ENCODE assay signal across 16 cellular contexts in the genomic region with DNA sequence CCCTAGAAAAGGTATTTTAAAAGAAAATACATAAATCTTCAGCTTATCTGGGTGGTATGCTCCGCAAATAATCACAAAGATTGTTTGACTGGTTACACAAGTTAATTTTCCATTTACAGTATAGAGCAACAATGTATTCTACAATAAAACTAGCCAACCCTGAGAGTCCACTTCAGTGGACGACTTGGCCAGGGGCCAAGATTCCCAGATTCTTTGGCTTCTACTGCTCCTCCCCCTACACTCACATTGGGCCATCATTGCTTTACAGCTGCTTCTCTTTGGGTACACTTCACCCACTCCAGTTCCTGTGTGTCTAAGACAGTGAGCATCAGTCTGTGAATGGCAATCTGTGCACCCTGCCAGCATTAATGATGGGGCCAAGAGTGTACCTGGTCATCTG. TPM values are rescaled to one million over a fixed set of nuclear protein-coding genes. Genes with fewer than 3 reads are reported as not detected.
DNase-seq lines count a peak whose midpoint lies in the region; ATAC-seq and TF ChIP-seq lines count a peak whose summit lies in the region.
"Had no signal": no experiment of that assay in that cellular context is flagged by ENCODE, and none has a peak within 500 bp of the region (broad histone marks: within the 10 kb centered on the region; RNA-seq: fewer than 3 reads in every experiment).

No MANE protein-coding gene starts in this region.

- H3K36me3 ChIP-seq in gastroesophageal sphincter (peaks cover 0 to 11% of the 10 kb centered on the region in 2 donors), sigmoid colon (peaks cover 0 to 6% (median under 1%) of the 10 kb centered on the region in 4 donors)
- H3K36me3 ChIP-seq in CD8-positive, alpha-beta T cell (ENCODE audit: insufficient read depth, low read length): no peaks in the 10 kb centered on the region

- H3K27me3 Mint-ChIP-seq in CD8-positive, alpha-beta T cell (ENCODE audit: low read depth): peaks cover 5% of the 10 kb centered on the region

- TF ChIP-seq POLR2A in gastroesophageal sphincter (IDR thresholded peaks at IDR 0.05) (no peak), sigmoid colon (IDR thresholded peaks at IDR 0.05) (peak in 1 of 2 donors; percentile 4)

- H3K9me3 ChIP-seq in gastroesophageal sphincter (peaks cover 0 to 5% (median 0%) of the 10 kb centered on the region in 3 donors), sigmoid colon (peaks cover 0 to 2% (median under 1%) of the 10 kb centered on the region in 4 donors)
- no peaks in the 10 kb centered on the region for H3K9me3 ChIP-seq in CD8-positive, alpha-beta T cell (ENCODE audit: low read length)
- H3K9me3 ChIP-seq: A549, esophagus squamous epithelium had no signal

- H3K4me1 ChIP-seq in gastroesophageal sphincter (peaks cover 3 to 96% (median 6%) of the 10 kb centered on the region in 3 donors), sigmoid colon (peaks cover 0 to 89% (median 77%) of the 10 kb centered on the region in 4 donors)
- no peaks in the 10 kb centered on the region for H3K4me1 ChIP-seq in CD8-positive, alpha-beta T cell (ENCODE audit: insufficient read depth, low read length)

- H3K36me3 Mint-ChIP-seq in CD8-positive, alpha-beta T cell: no peaks in the 10 kb centered on the region
- H3K36me3 Mint-ChIP-seq: stimulated activated memory B cell treated with anti-CD40 and anti-IgM and Interleukin-4, amounts not matched to agents 10 μg/mL and 1 μg/mL and 100 μg/mL, for 72 hours had no signal

- POLR2A ChIA-PET in CD8-positive, alpha-beta T cell (lab: Charles Lee): no interaction called here

- TF ChIP-seq CTCF in gastroesophageal sphincter (IDR thresholded peaks at IDR 0.05): no peak
- TF ChIP-seq CTCF in sigmoid colon (IDR thresholded peaks at IDR 0.05): no peak
- TF ChIP-seq CTCF in CD8-positive, alpha-beta T cell (IDR thresholded peaks at IDR 0.05): no peak

- H3K9me3 Mint-ChIP-seq in CD8-positive, alpha-beta T cell: no peaks in the 10 kb centered on the region

- 0 to 43% methylated on average over 1 to 2 of the region's 2 CpGs for WGBS in gastroesophageal sphincter (ENCODE audit: low coverage in 1 of 2), 2 donors
- WGBS in sigmoid colon, 2 donors: 30 to 60% methylated on average over 2 of the region's 2 CpGs

- DNase-seq in NCI-H2029 treated with DMSO at 0.1 percent for 48 hours (lab: John Stamatoyannopoulos, UW) (peak; percentile 73), NCI-H2029 (lab: John Stamatoyannopoulos, UW) (no peak), NCI-H2227 treated with DMSO at 0.1 percent for 48 hours (lab: John Stamatoyannopoulos, UW) (peak; percentile 74), sigmoid colon (no peak), C1 segment of cervical spinal cord (lab: John Stamatoyannopoulos, UW) (no peak), NCI-H1694 treated with DMSO at 0.1 percent for 48 hours (lab: John Stamatoyannopoulos, UW) (no peak)
- DNase-seq in CD8-positive, alpha-beta T cell: no peak
- DNase-seq: esophagus squamous epithelium, hippocampal formation, KBM-7, NCI-H146 had no signal

- no peak for ATAC-seq in gastroesophageal sphincter
- ATAC-seq in CD8-positive, alpha-beta T cell: no peak
- ATAC-seq: A549; GM23338; stimulated activated memory B cell treated with anti-CD40 and anti-IgM and Interleukin-4, amounts not matched to agents 10 μg/mL and 1 μg/mL and 100 μg/mL, for 72 hours had no signal

- H3K4me3 Mint-ChIP-seq in CD8-positive, alpha-beta T cell: no peak overlapping the region
- H3K4me3 Mint-ChIP-seq: GM23338; stimulated activated memory B cell treated with anti-CD40 and anti-IgM and Interleukin-4, amounts not matched to agents 10 μg/mL and 1 μg/mL and 100 μg/mL, for 72 hours had no signal

- intact Hi-C loops in sigmoid colon (cut with DNase I): no loop called here
- intact Hi-C loops in CD8-positive, alpha-beta T cell (cut with DNase I, micrococcal nuclease): no loop called here

- H3K4me1 Mint-ChIP-seq in CD8-positive, alpha-beta T cell (ENCODE audit: low read depth): no peaks in the 10 kb centered on the region
- H3K4me1 Mint-ChIP-seq: stimulated activated memory B cell treated with anti-CD40 and anti-IgM and Interleukin-4, amounts not matched to agents 10 μg/mL and 1 μg/mL and 100 μg/mL, for 72 hours had no signal

- no peaks in the 10 kb centered on the region for H3K27me3 ChIP-seq in gastroesophageal sphincter
- no peaks in the 10 kb centered on the region for H3K27me3 ChIP-seq in sigmoid colon
- H3K27me3 ChIP-seq in CD8-positive, alpha-beta T cell (ENCODE audit: insufficient read depth, low read length): no peaks in the 10 kb centered on the region
- H3K27me3 ChIP-seq: esophagus squamous epithelium had no signal

- TF ChIP-seq EP300 in gastroesophageal sphincter (IDR thresholded peaks at IDR 0.05) (no peak), sigmoid colon (IDR thresholded peaks at IDR 0.05) (no peak)

- no peak overlapping the region for H3K27ac Mint-ChIP-seq in CD8-positive, alpha-beta T cell
- H3K27ac Mint-ChIP-seq: GM23338; stimulated activated memory B cell treated with anti-CD40 and anti-IgM and Interleukin-4, amounts not matched to agents 10 μg/mL and 1 μg/mL and 100 μg/mL, for 72 hours had no signal

- CTCF ChIA-PET in CD8-positive, alpha-beta T cell (lab: Charles Lee): no interaction called here

- no peak overlapping the region for H3K4me3 ChIP-seq in gastroesophageal sphincter
- H3K4me3 ChIP-seq in sigmoid colon: no peak overlapping the region
- H3K4me3 ChIP-seq in CD8-positive, alpha-beta T cell (ENCODE audit: low read depth, low read length): no peak overlapping the region
- H3K4me3 ChIP-seq: A549, esophagus squamous epithelium, GM23338, SK-N-MC had no signal

- peak overlapping the region; percentile 43 to 84 (median 80) for H3K27ac ChIP-seq in gastroesophageal sphincter
- peak overlapping the region; percentile 79 to 94 (median 85) for H3K27ac ChIP-seq in sigmoid colon
- no peak overlapping the region for H3K27ac ChIP-seq in CD8-positive, alpha-beta T cell (ENCODE audit: low read depth, low read length)
- H3K27ac ChIP-seq: esophagus squamous epithelium, SK-N-MC had no signal

RNA-seq across cellular contexts. Expression of a gene that starts 17.2 kb away (rescaled TPM):
- total RNA-seq in gastroesophageal sphincter: 100 to 1,000 TPM in 2 of 4 donors, 10 to 100 TPM in 2; 77.3 to 109 (median 96.7) TPM
- total RNA-seq in sigmoid colon: 10 to 100 TPM; 61.1 to 96.7 (median 69.9) TPM
- 1 to 10 TPM in 2 of 3 donors, under 1 TPM in 1; 0.69 to 3.4 (median 1.2) TPM for polyA plus RNA-seq in sigmoid colon
- not detected for total RNA-seq in CD8-positive, alpha-beta T cell

Comparison
In these comparisons a context has a peak if more than half of its experiments do, and no peak if none do; other contexts are left out.
1. DNase-seq: peak in NCI-H2029 treated with DMSO at 0.1 percent for 48 hours (single experiment) and NCI-H2227 treated with DMSO at 0.1 percent for 48 hours (single experiment); none in NCI-H2029 (single experiment), sigmoid colon (single experiment), CD8-positive, alpha-beta T cell (0 of 7), C1 segment of cervical spinal cord (0 of 14) and NCI-H1694 treated with DMSO at 0.1 percent for 48 hours (single experiment).
2. RNA of a gene that starts 17.2 kb away (total RNA-seq): 77.3 to 109 TPM in gastroesophageal sphincter and 61.1 to 96.7 TPM in sigmoid colon; not detected in CD8-positive, alpha-beta T cell; every median in the first group is over 10 times any median in the second.